Comparison of ENCODE assay signal across 1 cellular context in the genomic region with DNA sequence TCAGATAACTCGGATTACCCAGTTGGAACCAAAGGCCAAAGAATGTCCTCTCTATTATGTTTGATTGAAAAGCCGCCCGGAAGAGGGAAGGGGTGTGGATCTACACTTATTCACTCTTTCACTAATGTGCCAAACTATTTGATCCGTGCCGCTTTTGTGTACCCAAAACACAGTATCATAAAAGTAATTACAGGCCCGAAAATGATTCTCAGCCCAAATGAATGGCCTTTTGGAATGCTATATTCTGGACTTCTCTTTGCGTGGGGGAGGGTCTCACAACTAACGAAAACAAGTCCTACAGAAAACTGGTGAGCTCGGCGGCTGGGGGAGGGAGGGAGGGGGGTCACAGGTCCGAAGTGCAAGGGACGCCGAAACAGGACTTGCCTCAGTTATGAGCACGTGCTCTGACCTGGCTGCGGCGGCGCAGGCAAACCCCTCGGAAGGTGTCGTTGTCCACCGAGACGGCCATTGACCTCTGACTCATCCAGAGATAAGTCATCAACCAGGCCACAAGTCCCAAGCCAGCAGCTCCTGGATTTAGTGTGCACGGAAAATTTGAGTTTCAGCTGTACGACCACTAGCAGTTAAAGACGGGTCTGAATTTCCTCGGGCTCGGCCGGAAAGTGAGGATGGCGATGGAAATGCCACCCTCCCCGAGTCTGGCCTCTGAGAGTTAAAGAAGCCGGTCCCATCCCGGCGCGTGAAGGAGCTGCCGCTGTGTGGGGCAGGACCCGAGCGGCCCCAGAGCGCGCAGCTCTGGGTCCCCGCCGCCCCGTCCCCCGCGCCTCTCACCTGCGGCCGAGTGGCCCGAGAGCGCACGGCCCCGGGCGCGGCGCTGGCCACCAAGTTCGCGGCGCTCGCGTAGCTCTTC.
A peak's percentile ranks its signal among the peaks of the same experiment; 100 is the strongest.
TF ChIP-seq lines count a peak whose summit lies in the region.

No MANE protein-coding gene starts in this region.

TF ChIP-seq in HepG2, 621 proteins besides CTCF, POLR2A, EP300 and RAD21 (continued from another document and continues in another):
- TF ChIP-seq RFX1 (IDR thresholded peaks at IDR 0.05): no peak
- TF ChIP-seq ZNF549 (CRISPR knock-in tag; IDR thresholded peaks at IDR 0.05): no peak
- TF ChIP-seq HOXA5 (CRISPR knock-in tag; IDR thresholded peaks at IDR 0.05): peak; percentile 89
- peak; percentile 36; the same call in 1 of the 2 replicates for TF ChIP-seq KDM5A (IDR thresholded peaks at IDR 0.05; ENCODE audit: borderline replicate concordance, low read length)
- TF ChIP-seq, protein P1, sequence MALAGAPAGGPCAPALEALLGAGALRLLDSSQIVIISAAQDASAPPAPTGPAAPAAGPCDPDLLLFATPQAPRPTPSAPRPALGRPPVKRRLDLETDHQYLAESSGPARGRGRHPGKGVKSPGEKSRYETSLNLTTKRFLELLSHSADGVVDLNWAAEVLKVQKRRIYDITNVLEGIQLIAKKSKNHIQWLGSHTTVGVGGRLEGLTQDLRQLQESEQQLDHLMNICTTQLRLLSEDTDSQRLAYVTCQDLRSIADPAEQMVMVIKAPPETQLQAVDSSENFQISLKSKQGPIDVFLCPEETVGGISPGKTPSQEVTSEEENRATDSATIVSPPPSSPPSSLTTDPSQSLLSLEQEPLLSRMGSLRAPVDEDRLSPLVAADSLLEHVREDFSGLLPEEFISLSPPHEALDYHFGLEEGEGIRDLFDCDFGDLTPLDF (CRISPR knock-in tag; IDR thresholded peaks at IDR 0.05): peak; percentile 52; the same call in 1 of the 2 replicates
- no peak for TF ChIP-seq SNAPC4 (CRISPR knock-in tag; IDR thresholded peaks at IDR 0.05)
- TF ChIP-seq ZNF264 (CRISPR knock-in tag; IDR thresholded peaks at IDR 0.05): 0 out of 2 replicates have a peak, but pooled peaks have one; percentile 81
- TF ChIP-seq ZNF430 (CRISPR knock-in tag; IDR thresholded peaks at IDR 0.05): 0 out of 2 replicates have a peak, but pooled peaks have one; percentile 14
- TF ChIP-seq CBX5 (CRISPR knock-in tag; IDR thresholded peaks at IDR 0.05; ENCODE audit: borderline replicate concordance): peak; percentile 86
- TF ChIP-seq THAP11 (CRISPR knock-in tag; IDR thresholded peaks at IDR 0.05): peak; percentile 72
- peak; percentile 95 for TF ChIP-seq ZBTB20 (CRISPR knock-in tag; IDR thresholded peaks at IDR 0.05; ENCODE audit: borderline replicate concordance, low read depth)
- peak; percentile 43; the same call in 1 of the 2 replicates for TF ChIP-seq EHMT2 (IDR thresholded peaks at IDR 0.05; ENCODE audit: borderline replicate concordance, low read depth, low read length)
- peak; percentile 79 for TF ChIP-seq TARDBP (CRISPR knock-in tag; IDR thresholded peaks at IDR 0.05)
- TF ChIP-seq MYPOP (CRISPR knock-in tag; IDR thresholded peaks at IDR 0.05): peak; percentile 56; the same call in 1 of the 2 replicates
- TF ChIP-seq ZBTB38 (CRISPR knock-in tag; IDR thresholded peaks at IDR 0.05): peak; percentile 86
- TF ChIP-seq SP5 (CRISPR knock-in tag; IDR thresholded peaks at IDR 0.05; ENCODE audit: borderline replicate concordance, low read depth): peak; percentile 71; the same call in 1 of the 2 replicates
- no peak for TF ChIP-seq DNMT1 (CRISPR knock-in tag; IDR thresholded peaks at IDR 0.05)
- no peak for TF ChIP-seq NFKB2 (CRISPR knock-in tag; IDR thresholded peaks at IDR 0.05; ENCODE audit: borderline replicate concordance)
- 0 out of 2 replicates have a peak, but pooled peaks have one; percentile 40 for TF ChIP-seq XBP1 (CRISPR knock-in tag; IDR thresholded peaks at IDR 0.05)
- peak; percentile 66; the same call in 1 of the 2 replicates for TF ChIP-seq ZNF629 (CRISPR knock-in tag; conservative IDR thresholded peaks at IDR 0.05)
- no peak for TF ChIP-seq SRSF4 (IDR thresholded peaks at IDR 0.05; ENCODE audit: low read depth, low read length, poor library complexity, severe bottlenecking)
- TF ChIP-seq, protein P2, sequence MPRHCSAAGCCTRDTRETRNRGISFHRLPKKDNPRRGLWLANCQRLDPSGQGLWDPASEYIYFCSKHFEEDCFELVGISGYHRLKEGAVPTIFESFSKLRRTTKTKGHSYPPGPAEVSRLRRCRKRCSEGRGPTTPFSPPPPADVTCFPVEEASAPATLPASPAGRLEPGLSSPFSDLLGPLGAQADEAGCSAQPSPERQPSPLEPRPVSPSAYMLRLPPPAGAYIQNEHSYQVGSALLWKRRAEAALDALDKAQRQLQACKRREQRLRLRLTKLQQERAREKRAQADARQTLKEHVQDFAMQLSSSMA (CRISPR knock-in tag; IDR thresholded peaks at IDR 0.05): peak; percentile 61; the same call in 1 of the 2 replicates
- peak; percentile 65; the same call in 1 of the 2 replicates for TF ChIP-seq GATAD1 (CRISPR knock-in tag; IDR thresholded peaks at IDR 0.05)
- TF ChIP-seq ZNF530 (CRISPR knock-in tag; IDR thresholded peaks at IDR 0.05; ENCODE audit: low read depth): no peak
- TF ChIP-seq ZNF660 (CRISPR knock-in tag; IDR thresholded peaks at IDR 0.05; ENCODE audit: borderline replicate concordance, low read depth): no peak
- TF ChIP-seq TMF1 (CRISPR knock-in tag; IDR thresholded peaks at IDR 0.05; ENCODE audit: low read depth): no peak; the same call in 1 of the 2 replicates
- peak; percentile 70 for TF ChIP-seq GATAD2A (CRISPR knock-in tag; IDR thresholded peaks at IDR 0.05)
- peak; percentile 92 for TF ChIP-seq ZNF281 (CRISPR knock-in tag; IDR thresholded peaks at IDR 0.05; ENCODE audit: borderline replicate concordance)
- TF ChIP-seq PAF1 (CRISPR knock-in tag; IDR thresholded peaks at IDR 0.05): no peak
- TF ChIP-seq, protein P3, sequence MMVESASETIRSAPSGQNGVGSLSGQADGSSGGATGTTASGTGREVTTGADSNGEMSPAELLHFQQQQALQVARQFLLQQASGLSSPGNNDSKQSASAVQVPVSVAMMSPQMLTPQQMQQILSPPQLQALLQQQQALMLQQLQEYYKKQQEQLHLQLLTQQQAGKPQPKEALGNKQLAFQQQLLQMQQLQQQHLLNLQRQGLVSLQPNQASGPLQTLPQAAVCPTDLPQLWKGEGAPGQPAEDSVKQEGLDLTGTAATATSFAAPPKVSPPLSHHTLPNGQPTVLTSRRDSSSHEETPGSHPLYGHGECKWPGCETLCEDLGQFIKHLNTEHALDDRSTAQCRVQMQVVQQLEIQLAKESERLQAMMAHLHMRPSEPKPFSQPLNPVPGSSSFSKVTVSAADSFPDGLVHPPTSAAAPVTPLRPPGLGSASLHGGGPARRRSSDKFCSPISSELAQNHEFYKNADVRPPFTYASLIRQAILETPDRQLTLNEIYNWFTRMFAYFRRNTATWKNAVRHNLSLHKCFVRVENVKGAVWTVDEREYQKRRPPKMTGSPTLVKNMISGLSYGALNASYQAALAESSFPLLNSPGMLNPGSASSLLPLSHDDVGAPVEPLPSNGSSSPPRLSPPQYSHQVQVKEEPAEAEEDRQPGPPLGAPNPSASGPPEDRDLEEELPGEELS (CRISPR knock-in tag; IDR thresholded peaks at IDR 0.05): peak; percentile 80
